Comparison of ENCODE assay signal across 3 cellular contexts in the genomic region with DNA sequence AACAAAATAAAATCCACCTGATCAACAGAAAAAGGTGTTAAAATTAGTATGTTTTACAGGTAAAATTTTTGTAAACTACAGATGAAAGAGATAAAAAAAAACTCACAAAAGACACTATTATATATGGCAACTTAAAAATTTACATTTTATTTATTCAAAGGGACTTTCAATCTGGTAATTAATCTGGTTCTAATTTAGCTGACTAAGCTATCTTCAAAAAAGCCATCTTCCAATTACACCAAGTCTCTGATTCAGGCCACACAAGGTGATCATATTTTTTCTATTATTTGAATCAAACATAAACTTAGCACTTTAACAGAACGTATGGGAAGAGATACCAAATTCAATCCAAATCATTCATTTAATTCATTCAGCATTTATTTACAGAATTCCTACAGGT.
TF ChIP-seq lines count a peak whose summit lies in the region.

No MANE protein-coding gene starts in this region.

TF ChIP-seq in A549, 52 proteins besides CTCF, POLR2A, EP300 and RAD21:
- TF ChIP-seq HOXA7 (CRISPR knock-in tag; IDR thresholded peaks at IDR 0.05) = no peak
- TF ChIP-seq MAFK (IDR thresholded peaks at IDR 0.05; ENCODE audit: partially characterized antibody) = peak; percentile 73

TF ChIP-seq in IMR-90, 13 proteins besides CTCF, POLR2A, EP300 and RAD21:
- peak; percentile 93 for TF ChIP-seq MAFK (IDR thresholded peaks at IDR 0.05; ENCODE audit: low read depth, low read length)
- TF ChIP-seq NFE2L2 (IDR thresholded peaks at IDR 0.05; ENCODE audit: low read depth, low read length) = no peak
- TF ChIP-seq RCOR1 (IDR thresholded peaks at IDR 0.05; ENCODE audit: insufficient replicate concordance, low read length) = no peak
- TF ChIP-seq MXI1 (IDR thresholded peaks at IDR 0.05; ENCODE audit: borderline replicate concordance, low read depth, low read length) = no peak
- TF ChIP-seq, protein P1, sequence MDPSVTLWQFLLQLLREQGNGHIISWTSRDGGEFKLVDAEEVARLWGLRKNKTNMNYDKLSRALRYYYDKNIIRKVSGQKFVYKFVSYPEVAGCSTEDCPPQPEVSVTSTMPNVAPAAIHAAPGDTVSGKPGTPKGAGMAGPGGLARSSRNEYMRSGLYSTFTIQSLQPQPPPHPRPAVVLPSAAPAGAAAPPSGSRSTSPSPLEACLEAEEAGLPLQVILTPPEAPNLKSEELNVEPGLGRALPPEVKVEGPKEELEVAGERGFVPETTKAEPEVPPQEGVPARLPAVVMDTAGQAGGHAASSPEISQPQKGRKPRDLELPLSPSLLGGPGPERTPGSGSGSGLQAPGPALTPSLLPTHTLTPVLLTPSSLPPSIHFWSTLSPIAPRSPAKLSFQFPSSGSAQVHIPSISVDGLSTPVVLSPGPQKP (IDR thresholded peaks at IDR 0.05; ENCODE audit: borderline replicate concordance, low read depth, low read length) = no peak
- TF ChIP-seq BHLHE40 (IDR thresholded peaks at IDR 0.05; ENCODE audit: low read depth, low read length) = no peak

TF ChIP-seq in H1, 55 proteins besides CTCF, POLR2A, EP300 and RAD21:
- TF ChIP-seq MAFK (IDR thresholded peaks at IDR 0.05; ENCODE audit: low read depth, low read length) (peak; percentile 36; the same call in 1 of the 2 replicates), SIX5 (IDR thresholded peaks at IDR 0.05; ENCODE audit: low read depth, low read length) (no peak)
- TF ChIP-seq, protein P2, sequence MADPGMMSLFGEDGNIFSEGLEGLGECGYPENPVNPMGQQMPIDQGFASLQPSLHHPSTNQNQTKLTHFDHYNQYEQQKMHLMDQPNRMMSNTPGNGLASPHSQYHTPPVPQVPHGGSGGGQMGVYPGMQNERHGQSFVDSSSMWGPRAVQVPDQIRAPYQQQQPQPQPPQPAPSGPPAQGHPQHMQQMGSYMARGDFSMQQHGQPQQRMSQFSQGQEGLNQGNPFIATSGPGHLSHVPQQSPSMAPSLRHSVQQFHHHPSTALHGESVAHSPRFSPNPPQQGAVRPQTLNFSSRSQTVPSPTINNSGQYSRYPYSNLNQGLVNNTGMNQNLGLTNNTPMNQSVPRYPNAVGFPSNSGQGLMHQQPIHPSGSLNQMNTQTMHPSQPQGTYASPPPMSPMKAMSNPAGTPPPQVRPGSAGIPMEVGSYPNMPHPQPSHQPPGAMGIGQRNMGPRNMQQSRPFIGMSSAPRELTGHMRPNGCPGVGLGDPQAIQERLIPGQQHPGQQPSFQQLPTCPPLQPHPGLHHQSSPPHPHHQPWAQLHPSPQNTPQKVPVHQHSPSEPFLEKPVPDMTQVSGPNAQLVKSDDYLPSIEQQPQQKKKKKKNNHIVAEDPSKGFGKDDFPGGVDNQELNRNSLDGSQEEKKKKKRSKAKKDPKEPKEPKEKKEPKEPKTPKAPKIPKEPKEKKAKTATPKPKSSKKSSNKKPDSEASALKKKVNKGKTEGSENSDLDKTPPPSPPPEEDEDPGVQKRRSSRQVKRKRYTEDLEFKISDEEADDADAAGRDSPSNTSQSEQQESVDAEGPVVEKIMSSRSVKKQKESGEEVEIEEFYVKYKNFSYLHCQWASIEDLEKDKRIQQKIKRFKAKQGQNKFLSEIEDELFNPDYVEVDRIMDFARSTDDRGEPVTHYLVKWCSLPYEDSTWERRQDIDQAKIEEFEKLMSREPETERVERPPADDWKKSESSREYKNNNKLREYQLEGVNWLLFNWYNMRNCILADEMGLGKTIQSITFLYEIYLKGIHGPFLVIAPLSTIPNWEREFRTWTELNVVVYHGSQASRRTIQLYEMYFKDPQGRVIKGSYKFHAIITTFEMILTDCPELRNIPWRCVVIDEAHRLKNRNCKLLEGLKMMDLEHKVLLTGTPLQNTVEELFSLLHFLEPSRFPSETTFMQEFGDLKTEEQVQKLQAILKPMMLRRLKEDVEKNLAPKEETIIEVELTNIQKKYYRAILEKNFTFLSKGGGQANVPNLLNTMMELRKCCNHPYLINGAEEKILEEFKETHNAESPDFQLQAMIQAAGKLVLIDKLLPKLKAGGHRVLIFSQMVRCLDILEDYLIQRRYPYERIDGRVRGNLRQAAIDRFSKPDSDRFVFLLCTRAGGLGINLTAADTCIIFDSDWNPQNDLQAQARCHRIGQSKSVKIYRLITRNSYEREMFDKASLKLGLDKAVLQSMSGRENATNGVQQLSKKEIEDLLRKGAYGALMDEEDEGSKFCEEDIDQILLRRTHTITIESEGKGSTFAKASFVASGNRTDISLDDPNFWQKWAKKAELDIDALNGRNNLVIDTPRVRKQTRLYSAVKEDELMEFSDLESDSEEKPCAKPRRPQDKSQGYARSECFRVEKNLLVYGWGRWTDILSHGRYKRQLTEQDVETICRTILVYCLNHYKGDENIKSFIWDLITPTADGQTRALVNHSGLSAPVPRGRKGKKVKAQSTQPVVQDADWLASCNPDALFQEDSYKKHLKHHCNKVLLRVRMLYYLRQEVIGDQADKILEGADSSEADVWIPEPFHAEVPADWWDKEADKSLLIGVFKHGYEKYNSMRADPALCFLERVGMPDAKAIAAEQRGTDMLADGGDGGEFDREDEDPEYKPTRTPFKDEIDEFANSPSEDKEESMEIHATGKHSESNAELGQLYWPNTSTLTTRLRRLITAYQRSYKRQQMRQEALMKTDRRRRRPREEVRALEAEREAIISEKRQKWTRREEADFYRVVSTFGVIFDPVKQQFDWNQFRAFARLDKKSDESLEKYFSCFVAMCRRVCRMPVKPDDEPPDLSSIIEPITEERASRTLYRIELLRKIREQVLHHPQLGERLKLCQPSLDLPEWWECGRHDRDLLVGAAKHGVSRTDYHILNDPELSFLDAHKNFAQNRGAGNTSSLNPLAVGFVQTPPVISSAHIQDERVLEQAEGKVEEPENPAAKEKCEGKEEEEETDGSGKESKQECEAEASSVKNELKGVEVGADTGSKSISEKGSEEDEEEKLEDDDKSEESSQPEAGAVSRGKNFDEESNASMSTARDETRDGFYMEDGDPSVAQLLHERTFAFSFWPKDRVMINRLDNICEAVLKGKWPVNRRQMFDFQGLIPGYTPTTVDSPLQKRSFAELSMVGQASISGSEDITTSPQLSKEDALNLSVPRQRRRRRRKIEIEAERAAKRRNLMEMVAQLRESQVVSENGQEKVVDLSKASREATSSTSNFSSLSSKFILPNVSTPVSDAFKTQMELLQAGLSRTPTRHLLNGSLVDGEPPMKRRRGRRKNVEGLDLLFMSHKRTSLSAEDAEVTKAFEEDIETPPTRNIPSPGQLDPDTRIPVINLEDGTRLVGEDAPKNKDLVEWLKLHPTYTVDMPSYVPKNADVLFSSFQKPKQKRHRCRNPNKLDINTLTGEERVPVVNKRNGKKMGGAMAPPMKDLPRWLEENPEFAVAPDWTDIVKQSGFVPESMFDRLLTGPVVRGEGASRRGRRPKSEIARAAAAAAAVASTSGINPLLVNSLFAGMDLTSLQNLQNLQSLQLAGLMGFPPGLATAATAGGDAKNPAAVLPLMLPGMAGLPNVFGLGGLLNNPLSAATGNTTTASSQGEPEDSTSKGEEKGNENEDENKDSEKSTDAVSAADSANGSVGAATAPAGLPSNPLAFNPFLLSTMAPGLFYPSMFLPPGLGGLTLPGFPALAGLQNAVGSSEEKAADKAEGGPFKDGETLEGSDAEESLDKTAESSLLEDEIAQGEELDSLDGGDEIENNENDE (IDR thresholded peaks at IDR 0.05; ENCODE audit: insufficient replicate concordance, low read length) = no peak
TF ChIP-seq in H1: peak in this region for 1.
